1 cellular context compared by ENCODE assay signal in genomic region chr7:133669061-133669455, GRCh38.
TF ChIP-seq lines count a peak whose summit lies in the region.

No MANE protein-coding gene starts in this region.

TF ChIP-seq in H1, 55 proteins besides CTCF, POLR2A, EP300 and RAD21:
- TF ChIP-seq USF2 (IDR thresholded peaks at IDR 0.05; ENCODE audit: low read length) (no peak), CHD2 (IDR thresholded peaks at IDR 0.05; ENCODE audit: low read length) (no peak), CREB1 (IDR thresholded peaks at IDR 0.05) (no peak), TAF1 (IDR thresholded peaks at IDR 0.05; ENCODE audit: low read depth, low read length) (no peak), TAF7 (optimal IDR thresholded peaks at IDR 0.05; ENCODE audit: borderline replicate concordance, low read depth, low read length) (no peak), ZNF274 (IDR thresholded peaks at IDR 0.05; ENCODE audit: borderline replicate concordance, extremely low read depth, low read length) (no peak), RNF2 (IDR thresholded peaks at IDR 0.05; ENCODE audit: borderline replicate concordance, low read depth, low read length, missing control alignments, poor library complexity, severe bottlenecking) (no peak), GTF2F1 (IDR thresholded peaks at IDR 0.05; ENCODE audit: borderline replicate concordance, low read depth, low read length) (no peak), POLR2AphosphoS5 (IDR thresholded peaks at IDR 0.05; ENCODE audit: low read depth, low read length) (no peak), JUN (IDR thresholded peaks at IDR 0.05; ENCODE audit: low read depth, low read length) (no peak), RXRA (IDR thresholded peaks at IDR 0.05; ENCODE audit: insufficient read depth, low read depth, low read length) (no peak), SP2 (IDR thresholded peaks at IDR 0.05; ENCODE audit: low read length) (no peak), ASH2L (IDR thresholded peaks at IDR 0.05; ENCODE audit: low read length) (no peak), SRF (IDR thresholded peaks at IDR 0.05; ENCODE audit: low read depth, low read length) (no peak), KDM1A (IDR thresholded peaks at IDR 0.05; ENCODE audit: borderline replicate concordance, low read length) (no peak), SIRT6 (IDR thresholded peaks at IDR 0.05; ENCODE audit: low read length) (no peak), JUND (IDR thresholded peaks at IDR 0.05; ENCODE audit: low read length) (no peak), YY1 (IDR thresholded peaks at IDR 0.05; ENCODE audit: low read depth, low read length) (no peak), RBBP5 (IDR thresholded peaks at IDR 0.05; ENCODE audit: borderline replicate concordance, low read depth, low read length) (no peak)
